ENCODE assay signal across 8 cellular contexts in genomic region chr5:34914671-34915138, GRCh38. TPM values are rescaled to one million over a fixed set of nuclear protein-coding genes. Genes with fewer than 3 reads are reported as not detected.
DNase-seq lines count a peak whose midpoint lies in the region; ATAC-seq and TF ChIP-seq lines count a peak whose summit lies in the region.

No MANE protein-coding gene starts in this region.

- H3K27ac Mint-ChIP-seq in MCF 10A (ENCODE audit: low read depth, unreplicated experiment) = no peak overlapping the region

- H3K79me2 ChIP-seq in OCI-LY3 (ENCODE audit: low read length) = peaks cover 70% of the 10 kb centered on the region

- no peak for TF ChIP-seq CTCF in breast epithelium (IDR thresholded peaks at IDR 0.05)
- TF ChIP-seq CTCF in MCF 10A (IDR thresholded peaks at IDR 0.05; ENCODE audit: unreplicated experiment) = no peak
- no peak for TF ChIP-seq CTCF in OCI-LY3 (IDR thresholded peaks at IDR 0.05; ENCODE audit: low read depth, low read length)
- TF ChIP-seq CTCF in lower leg skin (IDR thresholded peaks at IDR 0.05) = no peak
- no peak for TF ChIP-seq CTCF in tibial nerve (IDR thresholded peaks at IDR 0.05)
- TF ChIP-seq CTCF in GM10248 (IDR thresholded peaks at IDR 0.05; ENCODE audit: control extremely low read depth, extremely low read depth, low read depth, missing control alignments) = no peak

- H3K27me3 ChIP-seq in breast epithelium (no peaks in the 10 kb centered on the region), OCI-LY3 (ENCODE audit: low read depth, low read length) (no peaks in the 10 kb centered on the region), tibial nerve (no peaks in the 10 kb centered on the region)

- H2AFZ ChIP-seq in OCI-LY3 (ENCODE audit: low read depth, low read length) = no peak overlapping the region

- TF ChIP-seq EP300 in tibial nerve (IDR thresholded peaks at IDR 0.05) = no peak

- H3K4me2 ChIP-seq in OCI-LY3 (ENCODE audit: low read length) = peak overlapping the region; percentile 89

- H3K27me3 Mint-ChIP-seq in MCF 10A (ENCODE audit: insufficient read depth, unreplicated experiment) = no peaks in the 10 kb centered on the region

- POLR2A ChIA-PET in MCF 10A (lab: Yijun Ruan, JAX) = interaction anchor here (0.6 to 8.3 kb wide), 21 partner anchors 9 to 1237 kb away, joined by 3 to 157 read pairs (median 5); partner anchors contain the start of genes AMACR, DNAJC21, LMBRD2 and RAI14
- POLR2A ChIA-PET in GM10248 (lab: Yijun Ruan, JAX) = interaction anchor here (4.7 kb wide), 1 partner anchor 14 kb away, joined by 41 read pairs; the partner anchor contains the start of gene DNAJC21

- H3K4me1 ChIP-seq in breast epithelium = peaks cover 0 to 9% of the 10 kb centered on the region in 2 donors
- H3K4me1 ChIP-seq in OCI-LY3 (ENCODE audit: low read length) = peaks cover 16% of the 10 kb centered on the region
- peaks cover 0 to 42% (median 25%) of the 10 kb centered on the region in 4 donors for H3K4me1 ChIP-seq in tibial nerve

- peaks cover 31% of the 10 kb centered on the region for H3K36me3 Mint-ChIP-seq in MCF 10A (ENCODE audit: insufficient read depth, unreplicated experiment)

- H3K36me3 ChIP-seq in breast epithelium (no peaks in the 10 kb centered on the region), OCI-LY3 (replicated peaks; ENCODE audit: low read depth, low read length) (peaks cover 15% of the 10 kb centered on the region), tibial nerve (peaks cover 0 to 34% (median 0%) of the 10 kb centered on the region in 3 donors)

- peaks cover 12% of the 10 kb centered on the region for H3K4me1 Mint-ChIP-seq in MCF 10A (ENCODE audit: insufficient read depth, unreplicated experiment)

- DNase-seq in breast epithelium (ENCODE audit: low spot score in 2 of 2) (no peak), MCF 10A (ENCODE audit: unreplicated experiment) (no peak), lower leg skin (ENCODE audit: low spot score in 2 of 2) (peak; percentile 26 to 88), tibial nerve (ENCODE audit: low spot score in 2 of 2) (no peak), GM10248 (ENCODE audit: extremely low spot score) (no peak)
- peak; percentile 10 for DNase-seq in central memory CD4-positive, alpha-beta T cell

- CTCF ChIA-PET in MCF 10A (lab: Yijun Ruan, JAX) (interaction anchor here (0.6 to 2.1 kb wide), 12 partner anchors 9 to 1573 kb away, joined by 3 to 11 read pairs (median 4); partner anchors contain the start of genes DNAJC21 and TTC23L), GM10248 (lab: Yijun Ruan, JAX) (interaction anchor here (1.0 to 3.5 kb wide), 12 partner anchors 10 to 429 kb away, joined by 3 to 31 read pairs (median 11); partner anchors contain the start of gene DNAJC21)

- BruUV-seq in MCF 10A (replicated peaks; lab: Mats Ljungman, UMichigan) = no TSS peak

- no peaks in the 10 kb centered on the region; the same call in 1 of the 2 replicates for H4K20me1 ChIP-seq in OCI-LY3 (ENCODE audit: insufficient read depth, low read length)

- TF ChIP-seq POLR2A in breast epithelium (IDR thresholded peaks at IDR 0.05) (no peak), lower leg skin (IDR thresholded peaks at IDR 0.05) (no peak), tibial nerve (IDR thresholded peaks at IDR 0.05) (no peak)

- intact Hi-C loops in breast epithelium (cut with DNase I; ENCODE audit: low total_unique reads) = no loop called here
- intact Hi-C loops in MCF 10A (cut with micrococcal nuclease) = loop anchor here (1.0 to 10.0 kb wide), 3 partner anchors 14 to 1470 kb away; partner anchors contain the start of genes DNAJC21 and TARS1
- intact Hi-C loops in lower leg skin (cut with DNase I; ENCODE audit: low total_unique reads) = no loop called here

- H3K27ac ChIP-seq in breast epithelium = peak overlapping the region; percentile 90 to 91
- peak overlapping the region; percentile 75 for H3K27ac ChIP-seq in OCI-LY3 (ENCODE audit: low read length)
- H3K27ac ChIP-seq in tibial nerve = peak overlapping the region; percentile 47 to 94 (median 86)

- H3K9me3 Mint-ChIP-seq in MCF 10A (ENCODE audit: unreplicated experiment) = no peaks in the 10 kb centered on the region

- no peak overlapping the region for H3K4me3 Mint-ChIP-seq in MCF 10A (ENCODE audit: unreplicated experiment)

- peak; percentile 19 for ATAC-seq in HG02885 (IDR thresholded peaks at IDR 0.05; ENCODE audit: poor library complexity, unreplicated experiment)

- peak overlapping the region; percentile 79 to 100 (median 93) for H3K4me3 ChIP-seq in breast epithelium
- H3K4me3 ChIP-seq in OCI-LY3 (ENCODE audit: low read length) = peak overlapping the region; percentile 98
- H3K4me3 ChIP-seq in lower leg skin (ENCODE audit: low read depth, poor library complexity, severe bottlenecking) = peak overlapping the region; percentile 98
- H3K4me3 ChIP-seq in tibial nerve = peak overlapping the region; percentile 72 to 98 (median 81)

- peak overlapping the region; percentile 76 for H3K9ac ChIP-seq in OCI-LY3 (ENCODE audit: low read length)

- H3K9me3 ChIP-seq in breast epithelium (no peaks in the 10 kb centered on the region), OCI-LY3 (ENCODE audit: insufficient read depth, low read length) (no peaks in the 10 kb centered on the region), tibial nerve (no peaks in the 10 kb centered on the region)

- 2% methylated on average over 20 of the region's 20 CpGs for WGBS in lower leg skin, 2 donors
- 3% methylated on average over 19 to 20 of the region's 20 CpGs for WGBS in tibial nerve, 2 donors

RNA-seq across cellular contexts. Expression of gene RAD1, which starts 0.6 kb away (rescaled TPM):
- total RNA-seq in breast epithelium = 10 to 100 TPM; 12.8 to 23.3 (median 18.7) TPM
- 16.7 and 17.2 TPM in 2 replicates for total RNA-seq in MCF 10A (2022)
- total RNA-seq in lower leg skin = 10 to 100 TPM; 10.6 to 27.0 (median 14.6) TPM
- total RNA-seq in tibial nerve = 10 to 100 TPM; 12.3 to 22.3 (median 16.7) TPM

RNA-seq across cellular contexts. Expression of gene BRIX1, which starts 0.8 kb away (rescaled TPM):
- total RNA-seq in breast epithelium (10 to 100 TPM; 18.2 to 28.8 (median 23.7) TPM), MCF 10A (2022) (36.0 and 50.8 TPM in 2 replicates), lower leg skin (10 to 100 TPM; 13.4 to 23.7 (median 20.3) TPM), tibial nerve (10 to 100 TPM; 15.7 to 33.7 (median 22.5) TPM)

RNA-seq across cellular contexts. Expression of gene DNAJC21, which starts 14.7 kb away (rescaled TPM):
- total RNA-seq in breast epithelium (10 to 100 TPM; 33.8 to 39.8 (median 36.9) TPM), MCF 10A (2022) (62.3 and 64.6 TPM in 2 replicates), lower leg skin (10 to 100 TPM; 18.3 to 41.6 (median 31.8) TPM), tibial nerve (10 to 100 TPM; 30.3 to 54.0 (median 31.7) TPM)

Comparison
In these comparisons a context has a peak if more than half of its experiments do, and no peak if none do; other contexts are left out.
1. DNase-seq: peak in central memory CD4-positive, alpha-beta T cell (single experiment) and lower leg skin (2 of 2); none in breast epithelium (0 of 2), MCF 10A (single experiment), tibial nerve (0 of 2) and GM10248 (single experiment).
2. Peak in every context shown above with its lines, with median percentiles within 50 percentile points of each other: H3K27ac ChIP-seq and H3K4me3 ChIP-seq.